ENCODE assay signal across 1 cellular context in genomic region chr3:48702320-48702921, GRCh38.
TF ChIP-seq lines count a peak whose summit lies in the region.

No MANE protein-coding gene starts in this region.

TF ChIP-seq in K562, 482 proteins besides CTCF, POLR2A, EP300 and RAD21:
- peak; percentile 21; the same call in 1 of the 2 replicates for TF ChIP-seq ZNF121 (CRISPR knock-in tag; conservative IDR thresholded peaks at IDR 0.05)
- no peak for TF ChIP-seq ZNF217 (CRISPR knock-in tag; IDR thresholded peaks at IDR 0.05)
